Comparison of ENCODE assay signal across 23 cellular contexts in the genomic region with DNA sequence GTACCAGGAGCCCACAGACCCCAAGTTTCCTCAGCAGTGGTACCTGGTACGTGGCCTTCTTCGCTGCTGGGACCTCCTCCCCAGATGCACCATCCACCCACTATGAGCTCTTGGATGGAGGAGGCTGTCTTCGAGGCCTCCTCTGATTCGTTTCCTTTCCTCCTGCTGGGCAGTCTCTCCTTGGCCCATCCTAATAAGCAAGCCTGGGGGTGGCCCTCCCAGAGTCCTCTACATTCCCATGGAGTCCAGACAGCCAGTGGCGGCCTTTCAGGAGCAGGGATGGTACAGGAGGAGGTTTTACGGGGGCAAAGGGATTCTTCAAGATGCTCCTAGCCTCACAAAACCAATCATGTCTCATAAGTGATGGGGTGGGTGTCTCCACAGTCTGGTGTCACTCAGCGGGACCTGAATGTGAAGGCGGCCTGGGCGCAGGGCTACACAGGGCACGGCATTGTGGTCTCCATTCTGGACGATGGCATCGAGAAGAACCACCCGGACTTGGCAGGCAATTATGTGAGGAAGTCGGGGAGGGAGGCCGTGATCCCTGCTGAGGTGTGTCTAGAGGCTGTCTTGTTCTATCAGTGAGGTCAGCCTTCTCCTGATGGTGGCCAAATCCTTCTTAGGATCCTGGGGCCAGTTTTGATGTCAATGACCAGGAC. TPM values are rescaled to one million over a fixed set of nuclear protein-coding genes. Genes with fewer than 3 reads are reported as not detected.
A peak's percentile ranks its signal among the peaks of the same experiment; 100 is the strongest.
DNase-seq lines count a peak whose midpoint lies in the region; ATAC-seq, FAIRE-seq and TF ChIP-seq lines count a peak whose summit lies in the region.
"Had no signal": no experiment of that assay in that cellular context is flagged by ENCODE, and none has a peak within 500 bp of the region (broad histone marks: within the 10 kb centered on the region; RNA-seq: fewer than 3 reads in every experiment).

No MANE protein-coding gene starts in this region.

- H2AFZ ChIP-seq in K562 (ENCODE audit: low read depth, low read length) (no peak overlapping the region), trophoblast cell (ENCODE audit: insufficient read depth, low read length, poor library complexity) (no peak overlapping the region)

- no peak overlapping the region for H2AK5ac ChIP-seq in trophoblast cell (ENCODE audit: low read length)

- CTCF ChIA-PET in activated CD8-positive, alpha-beta memory T cell treated with anti-CD3 and anti-CD28 coated beads, Interleukin-2, amount 10 ng/mL, durations not matched to agents 7 days and 5 days (lab: Charles Lee), result no interaction called here
- CTCF ChIA-PET in RWPE1 (lab: Yijun Ruan, JAX) (no interaction called here), K562 (lab: Yijun Ruan, JAX; ENCODE audit: low intra/inter-chr PET ratio) (no interaction called here)

- peaks cover 81% of the 10 kb centered on the region for H3K36me3 Mint-ChIP-seq in activated CD8-positive, alpha-beta memory T cell treated with anti-CD3 and anti-CD28 coated beads, Interleukin-2, amount 10 ng/mL, durations not matched to agents 7 days and 5 days

- no peak overlapping the region for H3K14ac ChIP-seq in trophoblast cell (ENCODE audit: low read length)

- H3K4me1 ChIP-seq in K562 (replicated peaks in 1 of 2; ENCODE audit: control insufficient read depth in 2 of 2, insufficient read depth in 2 of 2, low read length in 2 of 2), result peaks cover 19 to 59% of the 10 kb centered on the region in 2 experiments
- peaks cover 14 to 19% of the 10 kb centered on the region in 2 experiments for H3K4me1 ChIP-seq in trophoblast cell (ENCODE audit: control insufficient read depth in 1 of 2, insufficient read depth in 2 of 2, low read length in 2 of 2)
- H3K4me1 ChIP-seq in gastrocnemius medialis, result peaks cover 22 to 23% of the 10 kb centered on the region in 2 donors

- H3K4me3 Mint-ChIP-seq in activated CD8-positive, alpha-beta memory T cell treated with anti-CD3 and anti-CD28 coated beads, Interleukin-2, amount 10 ng/mL, durations not matched to agents 7 days and 5 days, result peak overlapping the region; percentile 33
- H3K4me3 Mint-ChIP-seq: activated B cell treated with CpG ODN at 0.5 μM for 24 hours had no signal

- no TSS peak for BruUV-seq in K562 (replicated peaks; lab: Mats Ljungman, UMichigan)

- in situ Hi-C loops in K562 (cut with MboI) (no loop called here), gastrocnemius medialis (cut with MboI; ENCODE audit: low sequenced_read_pairs in 4 of 4) (loop anchor here (25.0 kb wide), 3 partner anchors 164 to 564 kb away; a partner anchor contains a TSS)

- H2BK5ac ChIP-seq in trophoblast cell (ENCODE audit: low read depth, low read length, poor library complexity), result no peak overlapping the region

- DNase-seq in activated CD8-positive, alpha-beta memory T cell treated with anti-CD3 and anti-CD28 coated beads, Interleukin-2, amount 10 ng/mL, durations not matched to agents 7 days and 5 days, result no peak
- no peak for DNase-seq in activated CD8-positive, alpha-beta memory T cell treated with anti-CD3 and anti-CD28 coated beads, Interleukin-2, amount 50 U/mL, for 4 hours
- DNase-seq in RWPE1 (ENCODE audit: low spot score) (no peak), K562 (ENCODE audit: extremely low read depth in 1 of 4, low spot score in 3 of 4) (no peak), trophoblast cell (no peak), H7 (no peak), gastrocnemius medialis (no peak), GM19238 (ENCODE audit: insufficient read length, low spot score) (no peak)
- DNase-seq: activated B cell treated with CpG ODN at 0.5 μM for 24 hours; brain microvascular endothelial cell; effector CD8-positive, alpha-beta T cell; glutamatergic neuron; GOT3; islet precursor cell; Kasumi-1; left ventricle myocardium inferior; NCI-H1436 treated with DMSO at 0.1 percent for 48 hours; RPMI8226; stomach; T1000; tibial artery had no signal

- peak overlapping the region; percentile 68 for H3K27ac Mint-ChIP-seq in activated CD8-positive, alpha-beta memory T cell treated with anti-CD3 and anti-CD28 coated beads, Interleukin-2, amount 10 ng/mL, durations not matched to agents 7 days and 5 days
- H3K27ac Mint-ChIP-seq: activated B cell treated with CpG ODN at 0.5 μM for 24 hours had no signal

- H4K8ac ChIP-seq in trophoblast cell (ENCODE audit: low read depth, low read length), result no peak overlapping the region

- H3K79me2 ChIP-seq in K562 (ENCODE audit: control insufficient read depth, insufficient read depth, low read length) (peaks cover 49% of the 10 kb centered on the region), trophoblast cell (ENCODE audit: control insufficient read depth, insufficient read depth, low read length, poor library complexity) (peaks cover 26% of the 10 kb centered on the region)

- peaks cover 70% of the 10 kb centered on the region for H3K4me1 Mint-ChIP-seq in activated CD8-positive, alpha-beta memory T cell treated with anti-CD3 and anti-CD28 coated beads, Interleukin-2, amount 10 ng/mL, durations not matched to agents 7 days and 5 days

- no peak for TF ChIP-seq RAD21 in K562 (CRISPR knock-in tag; conservative IDR thresholded peaks at IDR 0.05 in 1 of 2, IDR thresholded peaks at IDR 0.05 in 1 of 2)

- TF ChIP-seq EP300 in K562 (IDR thresholded peaks at IDR 0.05; ENCODE audit: low read length), result no peak

- no peak overlapping the region for H3K23ac ChIP-seq in trophoblast cell (ENCODE audit: low read length)

- no peak for TF ChIP-seq CTCF in RWPE1 (conservative IDR thresholded peaks at IDR 0.05; ENCODE audit: low read depth)
- TF ChIP-seq CTCF in K562 (IDR thresholded peaks at IDR 0.05 in 2 of 3, conservative IDR thresholded peaks at IDR 0.05 in 1 of 3; ENCODE audit: insufficient read depth in 2 of 3, low read depth in 1 of 3, low read length in 3 of 3), result no peak
- no peak for TF ChIP-seq CTCF in gastrocnemius medialis (IDR thresholded peaks at IDR 0.05 in 4 of 5, conservative IDR thresholded peaks at IDR 0.05 in 1 of 5)

- WGBS in K562 (ENCODE audit: insufficient coverage, low coverage, missing lambda C conversion rate), result 96% methylated on average over 15 of the region's 15 CpGs
- WGBS in trophoblast cell (ENCODE audit: extremely low coverage, insufficient coverage, insufficient read length), result no CpG with 5 or more reads among the region's 15 CpGs

- H2BK12ac ChIP-seq in trophoblast cell (ENCODE audit: low read length), result no peak overlapping the region

- H3K79me1 ChIP-seq in trophoblast cell (ENCODE audit: low read length), result peaks cover 27% of the 10 kb centered on the region

- peaks cover 12% of the 10 kb centered on the region; the same call in 1 of the 2 replicates for H4K20me1 ChIP-seq in K562 (replicated peaks; ENCODE audit: control insufficient read depth, insufficient read depth, low read length)

- POLR2A ChIA-PET in RWPE1 (lab: Yijun Ruan, JAX; ENCODE audit: low non-redundant PET) (no interaction called here), K562 (lab: Yijun Ruan, JAX) (interaction anchor here (1.0 kb wide), 1 partner anchor 39 kb away, joined by 3 read pairs; no protein-coding TSS in a partner anchor)

- H3K9ac ChIP-seq in K562 (ENCODE audit: insufficient read depth in 1 of 2, low read depth in 2 of 2, low read length in 2 of 2), result no peak overlapping the region
- H3K9ac ChIP-seq in trophoblast cell (ENCODE audit: low read length), result no peak overlapping the region

- H3K9me3 Mint-ChIP-seq in activated CD8-positive, alpha-beta memory T cell treated with anti-CD3 and anti-CD28 coated beads, Interleukin-2, amount 10 ng/mL, durations not matched to agents 7 days and 5 days (ENCODE audit: low read depth), result no peaks in the 10 kb centered on the region
- H3K9me3 Mint-ChIP-seq: activated B cell treated with CpG ODN at 0.5 μM for 24 hours had no signal

- intact Hi-C loops in K562 (cut with micrococcal nuclease), result no loop called here
- intact Hi-C loops in gastrocnemius medialis (cut with DNase I; ENCODE audit: low total_unique reads), result no loop called here

- ATAC-seq in activated CD8-positive, alpha-beta memory T cell treated with anti-CD3 and anti-CD28 coated beads, Interleukin-2, amount 10 ng/mL, durations not matched to agents 7 days and 5 days, result no peak
- ATAC-seq in K562, result no peak
- ATAC-seq in gastrocnemius medialis, result no peak

- H3K27me3 ChIP-seq in K562 (ENCODE audit: control insufficient read depth in 2 of 2, insufficient read depth in 2 of 2, low read length in 2 of 2) (no peaks in the 10 kb centered on the region), trophoblast cell (ENCODE audit: insufficient read depth, low read length) (no peaks in the 10 kb centered on the region), H7 (ENCODE audit: control insufficient read depth, insufficient read depth, low read length) (no peaks in the 10 kb centered on the region), gastrocnemius medialis (no peaks in the 10 kb centered on the region)
- H3K27me3 ChIP-seq: brain microvascular endothelial cell, stomach, tibial artery had no signal

- H3K4ac ChIP-seq in trophoblast cell (ENCODE audit: low read depth, low read length), result no peak overlapping the region

- no peaks in the 10 kb centered on the region for H3K9me1 ChIP-seq in K562 (ENCODE audit: control insufficient read depth, insufficient read depth, low read length)

- no peak overlapping the region for H2BK120ac ChIP-seq in trophoblast cell (ENCODE audit: insufficient read depth, low read length, poor library complexity)

- H4K91ac ChIP-seq in trophoblast cell (ENCODE audit: low read depth, low read length), result no peak overlapping the region

- H3K27me3 Mint-ChIP-seq in activated CD8-positive, alpha-beta memory T cell treated with anti-CD3 and anti-CD28 coated beads, Interleukin-2, amount 10 ng/mL, durations not matched to agents 7 days and 5 days, result no peaks in the 10 kb centered on the region
- H3K27me3 Mint-ChIP-seq: activated B cell treated with CpG ODN at 0.5 μM for 24 hours had no signal

- H3K27ac ChIP-seq in RWPE1, result peak overlapping the region; percentile 8
- H3K27ac ChIP-seq in K562 (ENCODE audit: extremely low read depth, low read depth, low read length), result no peak overlapping the region
- no peak overlapping the region for H3K27ac ChIP-seq in trophoblast cell (ENCODE audit: low read depth, low read length)
- H3K27ac ChIP-seq in gastrocnemius medialis, result no peak overlapping the region
- H3K27ac ChIP-seq: brain microvascular endothelial cell, epithelial cell of prostate, HL-60, left ventricle myocardium inferior, stomach, tibial artery had no signal

- H4K12ac ChIP-seq in trophoblast cell (ENCODE audit: low read depth, low read length), result no peak overlapping the region

- H3K9me3 ChIP-seq in K562 (replicated peaks; ENCODE audit: control insufficient read depth, insufficient read depth, low read depth, low read length) (no peaks in the 10 kb centered on the region), trophoblast cell (ENCODE audit: insufficient read depth, low read depth, low read length) (no peaks in the 10 kb centered on the region), gastrocnemius medialis (no peaks in the 10 kb centered on the region)
- H3K9me3 ChIP-seq: left ventricle myocardium inferior, stomach, tibial artery had no signal

- TF ChIP-seq POLR2A in K562 (conservative IDR thresholded peaks at IDR 0.05), result no peak
- no peak for TF ChIP-seq POLR2A in gastrocnemius medialis (IDR thresholded peaks at IDR 0.05)

- FAIRE-seq in K562 (lab: Jason Lieb, UNC), result no peak

- H3K36me3 ChIP-seq in K562 (ENCODE audit: control insufficient read depth, insufficient read depth, low read length), result peaks cover 85% of the 10 kb centered on the region
- peaks cover 66% of the 10 kb centered on the region in 2 experiments for H3K36me3 ChIP-seq in trophoblast cell (ENCODE audit: control insufficient read depth in 1 of 2, insufficient read depth in 2 of 2, low read length in 2 of 2)
- H3K36me3 ChIP-seq in H7 (replicated peaks; ENCODE audit: control insufficient read depth, insufficient read depth, low read length), result peaks cover 17% of the 10 kb centered on the region
- H3K36me3 ChIP-seq in gastrocnemius medialis, result peaks cover 0 to 62% of the 10 kb centered on the region in 2 donors

- no peak overlapping the region for H3K4me2 ChIP-seq in K562 (ENCODE audit: insufficient read depth, low read length)
- no peak overlapping the region for H3K4me2 ChIP-seq in trophoblast cell (ENCODE audit: low read length)

- peak overlapping the region; percentile 7 for H3K18ac ChIP-seq in trophoblast cell (ENCODE audit: low read length)

- no peak overlapping the region for H3K4me3 ChIP-seq in K562
- H3K4me3 ChIP-seq in trophoblast cell (ENCODE audit: low read depth, low read length), result no peak overlapping the region
- H3K4me3 ChIP-seq in H7 (ENCODE audit: insufficient read depth, low read depth, low read length), result no peak overlapping the region
- no peak overlapping the region for H3K4me3 ChIP-seq in gastrocnemius medialis
- H3K4me3 ChIP-seq: left ventricle myocardium inferior, stomach, tibial artery had no signal

RNA-seq across cellular contexts. Expression of a gene that starts 7.7 kb away (rescaled TPM):
- total RNA-seq in activated CD8-positive, alpha-beta memory T cell treated with anti-CD3 and anti-CD28 coated beads, Interleukin-2, amount 10 ng/mL, durations not matched to agents 7 days and 5 days, result 10 to 100 TPM; 55.7 to 61.2 TPM
- 3.7 and 18.5 TPM in 2 replicates for total RNA-seq in K562 (2011; cell fraction: chromatin; rRNA removed; ENCODE audit: low replicate concordance)
- total RNA-seq in K562 (2011; cell fraction: nucleolus; rRNA removed), result 5.1 and 10.8 TPM in 2 replicates
- total RNA-seq in K562 (2011; cell fraction: nucleoplasm; rRNA removed), result 3.3 and 6.0 TPM in 2 replicates
- total RNA-seq in K562 (2014; rRNA removed), result 0.86 and 1.6 TPM in 2 replicates
- 0.73 and 1.1 TPM in 2 replicates for total RNA-seq in K562 (2014; rRNA removed; fragmentation: Illumina TruSeq; extraction: Trizol)
- 0.72 and 1.1 TPM in 2 replicates for total RNA-seq in K562 (2015; rRNA removed; fragmentation: Illumina TruSeq; extraction: Trizol)
- total RNA-seq in K562 (2021), result 1.3 and 2.6 TPM in 2 replicates
- 0.38 and 1.0 TPM in 2 replicates for polyA plus RNA-seq in K562 (2011; rRNA removed)
- polyA plus RNA-seq in K562 (2011; cell fraction: cytosol; rRNA removed), result 0.83 and 1.2 TPM in 2 replicates
- polyA plus RNA-seq in K562 (2011; cell fraction: nucleus; rRNA removed), result 4.8 and 6.6 TPM in 2 replicates
- polyA plus RNA-seq in K562 (2012), result 1.1 and 2.8 TPM in 2 replicates
- 0.55 and 0.66 TPM in 2 replicates for polyA plus RNA-seq in K562 (2014; fragmentation: Illumina TruSeq; extraction: Trizol)
- under 1 TPM; 0.82 to 0.91 TPM for polyA plus RNA-seq in K562 (2014; fragmentation: Nextera tagmentation; extraction: Ambion mirVana)
- 0.78 and 2.5 TPM in 2 replicates for polyA plus RNA-seq in K562 (2014; rRNA removed)
- 0.14 and 0.45 TPM in 2 replicates for polyA minus RNA-seq in K562 (2011; rRNA and poly(A)+ RNA removed)
- 0.86 and 2.5 TPM in 2 replicates for polyA minus RNA-seq in K562 (2011; cell fraction: cytosol; rRNA and poly(A)+ RNA removed)
- 4.0 and 4.3 TPM in 2 replicates for polyA minus RNA-seq in K562 (2011; cell fraction: nucleus; rRNA and poly(A)+ RNA removed)
- 11.0 and 11.7 TPM in 2 replicates for polyA plus RNA-seq in trophoblast cell (2013)
- total RNA-seq in H7 (2014; rRNA removed; shearing (Covaris generic)), result 11.2 and 13.6 TPM in 2 replicates
- total RNA-seq in gastrocnemius medialis, result 10 to 100 TPM in 2 of 4 donors, 1 to 10 TPM in 2; 5.3 to 13.5 (median 10.1) TPM

RNA-seq across cellular contexts. Expression of a gene that starts 8.3 kb away (rescaled TPM):
- 100 to 1,000 TPM; 487 to 625 TPM for total RNA-seq in activated CD8-positive, alpha-beta memory T cell treated with anti-CD3 and anti-CD28 coated beads, Interleukin-2, amount 10 ng/mL, durations not matched to agents 7 days and 5 days
- 29.3 and 88.9 TPM in 2 replicates for total RNA-seq in K562 (2011; cell fraction: chromatin; rRNA removed; ENCODE audit: low replicate concordance)
- 101 and 110 TPM in 2 replicates for total RNA-seq in K562 (2011; cell fraction: nucleolus; rRNA removed)
- 63.1 TPM in 2 replicates for total RNA-seq in K562 (2011; cell fraction: nucleoplasm; rRNA removed)
- total RNA-seq in K562 (2014; rRNA removed) (49.9 and 69.9 TPM in 2 replicates), K562 (2014; rRNA removed; fragmentation: Illumina TruSeq; extraction: Trizol) (10.0 and 11.7 TPM in 2 replicates), K562 (2015; rRNA removed; fragmentation: Illumina TruSeq; extraction: Trizol) (34.8 and 36.0 TPM in 2 replicates), K562 (2021) (93.5 and 99.9 TPM in 2 replicates), gastrocnemius medialis (100 to 1,000 TPM in 3 of 4 donors, 10 to 100 TPM in 1; 76.7 to 159 (median 118) TPM)
- polyA plus RNA-seq in K562 (2011; rRNA removed) (22.4 and 30.8 TPM in 2 replicates), K562 (2014; fragmentation: Illumina TruSeq; extraction: Trizol) (36.4 and 61.7 TPM in 2 replicates), K562 (2014; fragmentation: Nextera tagmentation; extraction: Ambion mirVana) (1 to 10 TPM in 1 of 2 experiments, under 1 TPM in 1; 0.92 to 1.1 TPM), K562 (2014; rRNA removed) (49.1 and 50.3 TPM in 2 replicates)
- polyA plus RNA-seq in K562 (2011; cell fraction: cytosol; rRNA removed), result 31.2 and 60.1 TPM in 2 replicates
- polyA plus RNA-seq in K562 (2011; cell fraction: nucleus; rRNA removed), result 42.7 and 71.3 TPM in 2 replicates
- polyA plus RNA-seq in K562 (2012), result 74.8 and 95.4 TPM in 2 replicates
- 12.3 and 17.9 TPM in 2 replicates for polyA minus RNA-seq in K562 (2011; rRNA and poly(A)+ RNA removed)
- 47.5 and 65.9 TPM in 2 replicates for polyA minus RNA-seq in K562 (2011; cell fraction: cytosol; rRNA and poly(A)+ RNA removed)
- polyA minus RNA-seq in K562 (2011; cell fraction: nucleus; rRNA and poly(A)+ RNA removed), result 24.6 and 32.0 TPM in 2 replicates
- 241 and 261 TPM in 2 replicates for polyA plus RNA-seq in trophoblast cell (2013)
- total RNA-seq in H7 (2014; rRNA removed; shearing (Covaris generic)), result 56.5 and 68.9 TPM in 2 replicates

RNA-seq across cellular contexts. Expression of a gene that starts 26.5 kb away (rescaled TPM):
- 100 to 1,000 TPM; 174 to 183 TPM for total RNA-seq in activated CD8-positive, alpha-beta memory T cell treated with anti-CD3 and anti-CD28 coated beads, Interleukin-2, amount 10 ng/mL, durations not matched to agents 7 days and 5 days
- 447 and 1,128 TPM in 2 replicates for total RNA-seq in K562 (2011; cell fraction: chromatin; rRNA removed; ENCODE audit: low replicate concordance)
- 692 and 704 TPM in 2 replicates for total RNA-seq in K562 (2011; cell fraction: nucleolus; rRNA removed)
- 460 and 506 TPM in 2 replicates for total RNA-seq in K562 (2011; cell fraction: nucleoplasm; rRNA removed)
- total RNA-seq in K562 (2014; rRNA removed) (35.0 and 53.7 TPM in 2 replicates), K562 (2014; rRNA removed; fragmentation: Illumina TruSeq; extraction: Trizol) (20.6 and 25.0 TPM in 2 replicates), K562 (2015; rRNA removed; fragmentation: Illumina TruSeq; extraction: Trizol) (43.3 and 43.4 TPM in 2 replicates), K562 (2021) (116 and 151 TPM in 2 replicates), gastrocnemius medialis (100 to 1,000 TPM in 2 of 4 donors, 10 to 100 TPM in 2; 56.8 to 124 (median 92.4) TPM)
- polyA plus RNA-seq in K562 (2011; rRNA removed) (71.7 and 195 TPM in 2 replicates), K562 (2014; fragmentation: Illumina TruSeq; extraction: Trizol) (130 and 131 TPM in 2 replicates), K562 (2014; fragmentation: Nextera tagmentation; extraction: Ambion mirVana) (10 to 100 TPM in 1 of 2 experiments, 1 to 10 TPM in 1; 7.3 to 13.7 TPM), K562 (2014; rRNA removed) (114 and 121 TPM in 2 replicates)
- polyA plus RNA-seq in K562 (2011; cell fraction: cytosol; rRNA removed), result 119 and 133 TPM in 2 replicates
- polyA plus RNA-seq in K562 (2011; cell fraction: nucleus; rRNA removed), result 1,870 and 1,995 TPM in 2 replicates
- 92.0 and 210 TPM in 2 replicates for polyA plus RNA-seq in K562 (2012)
- 30.7 and 41.4 TPM in 2 replicates for polyA minus RNA-seq in K562 (2011; rRNA and poly(A)+ RNA removed)
- polyA minus RNA-seq in K562 (2011; cell fraction: cytosol; rRNA and poly(A)+ RNA removed), result 71.5 and 84.4 TPM in 2 replicates
- polyA minus RNA-seq in K562 (2011; cell fraction: nucleus; rRNA and poly(A)+ RNA removed), result 264 and 379 TPM in 2 replicates
- 21.0 and 22.3 TPM in 2 replicates for polyA plus RNA-seq in trophoblast cell (2013)
- 7.4 and 11.6 TPM in 2 replicates for total RNA-seq in H7 (2014; rRNA removed; shearing (Covaris generic))

RNA-seq across cellular contexts. Expression of a gene that starts 55.7 kb away (rescaled TPM):
- total RNA-seq in activated CD8-positive, alpha-beta memory T cell treated with anti-CD3 and anti-CD28 coated beads, Interleukin-2, amount 10 ng/mL, durations not matched to agents 7 days and 5 days, result 10 to 100 TPM; 33.2 to 39.3 TPM
- total RNA-seq in K562 (2011; cell fraction: chromatin; rRNA removed; ENCODE audit: low replicate concordance), result 27.3 and 60.3 TPM in 2 replicates
- total RNA-seq in K562 (2011; cell fraction: nucleolus; rRNA removed), result 59.5 and 62.4 TPM in 2 replicates
- 46.9 and 47.9 TPM in 2 replicates for total RNA-seq in K562 (2011; cell fraction: nucleoplasm; rRNA removed)
- total RNA-seq in K562 (2014; rRNA removed) (54.1 and 64.9 TPM in 2 replicates), K562 (2014; rRNA removed; fragmentation: Illumina TruSeq; extraction: Trizol) (28.2 and 33.0 TPM in 2 replicates), K562 (2015; rRNA removed; fragmentation: Illumina TruSeq; extraction: Trizol) (36.6 and 36.9 TPM in 2 replicates), K562 (2021) (42.6 and 43.0 TPM in 2 replicates), gastrocnemius medialis (10 to 100 TPM; 13.4 to 22.2 (median 17.2) TPM)
- polyA plus RNA-seq in K562 (2011; rRNA removed) (30.8 and 33.4 TPM in 2 replicates), K562 (2014; fragmentation: Illumina TruSeq; extraction: Trizol) (51.7 and 54.2 TPM in 2 replicates), K562 (2014; fragmentation: Nextera tagmentation; extraction: Ambion mirVana) (10 to 100 TPM; 14.9 to 21.3 TPM), K562 (2014; rRNA removed) (55.8 and 65.8 TPM in 2 replicates)
- polyA plus RNA-seq in K562 (2011; cell fraction: cytosol; rRNA removed), result 37.1 and 49.7 TPM in 2 replicates
- polyA plus RNA-seq in K562 (2011; cell fraction: nucleus; rRNA removed), result 37.0 and 41.5 TPM in 2 replicates
- 29.7 and 31.4 TPM in 2 replicates for polyA plus RNA-seq in K562 (2012)
- polyA minus RNA-seq in K562 (2011; rRNA and poly(A)+ RNA removed), result 21.5 and 26.2 TPM in 2 replicates
- polyA minus RNA-seq in K562 (2011; cell fraction: cytosol; rRNA and poly(A)+ RNA removed), result 10.3 and 15.1 TPM in 2 replicates
- polyA minus RNA-seq in K562 (2011; cell fraction: nucleus; rRNA and poly(A)+ RNA removed), result 28.9 and 44.4 TPM in 2 replicates
- polyA plus RNA-seq in trophoblast cell (2013), result 6.9 and 7.4 TPM in 2 replicates
- total RNA-seq in H7 (2014; rRNA removed; shearing (Covaris generic)), result 16.2 and 19.4 TPM in 2 replicates

RNA-seq across cellular contexts. Expression of a gene that starts 58.4 kb away (rescaled TPM):
- total RNA-seq in activated CD8-positive, alpha-beta memory T cell treated with anti-CD3 and anti-CD28 coated beads, Interleukin-2, amount 10 ng/mL, durations not matched to agents 7 days and 5 days, result 10 to 100 TPM; 76.3 to 84.4 TPM
- 131 and 331 TPM in 2 replicates for total RNA-seq in K562 (2011; cell fraction: chromatin; rRNA removed; ENCODE audit: low replicate concordance)
- 205 and 228 TPM in 2 replicates for total RNA-seq in K562 (2011; cell fraction: nucleolus; rRNA removed)
- 113 and 152 TPM in 2 replicates for total RNA-seq in K562 (2011; cell fraction: nucleoplasm; rRNA removed)
- 59.8 and 65.2 TPM in 2 replicates for total RNA-seq in K562 (2014; rRNA removed)
- 19.2 and 22.6 TPM in 2 replicates for total RNA-seq in K562 (2014; rRNA removed; fragmentation: Illumina TruSeq; extraction: Trizol)
- total RNA-seq in K562 (2015; rRNA removed; fragmentation: Illumina TruSeq; extraction: Trizol), result 47.7 and 52.5 TPM in 2 replicates
- total RNA-seq in K562 (2021), result 79.0 and 79.3 TPM in 2 replicates
- polyA plus RNA-seq in K562 (2011; rRNA removed), result 43.7 and 56.7 TPM in 2 replicates
- 46.7 and 62.9 TPM in 2 replicates for polyA plus RNA-seq in K562 (2011; cell fraction: cytosol; rRNA removed)
- polyA plus RNA-seq in K562 (2011; cell fraction: nucleus; rRNA removed), result 163 and 164 TPM in 2 replicates
- polyA plus RNA-seq in K562 (2012), result 75.1 and 75.7 TPM in 2 replicates
- polyA plus RNA-seq in K562 (2014; fragmentation: Illumina TruSeq; extraction: Trizol), result 35.7 and 46.7 TPM in 2 replicates
- 10 to 100 TPM; 22.4 to 23.1 TPM for polyA plus RNA-seq in K562 (2014; fragmentation: Nextera tagmentation; extraction: Ambion mirVana)
- polyA plus RNA-seq in K562 (2014; rRNA removed), result 54.5 and 55.5 TPM in 2 replicates
- polyA minus RNA-seq in K562 (2011; rRNA and poly(A)+ RNA removed), result 51.9 and 58.7 TPM in 2 replicates
- polyA minus RNA-seq in K562 (2011; cell fraction: cytosol; rRNA and poly(A)+ RNA removed), result 50.4 and 51.9 TPM in 2 replicates
- 51.0 and 77.4 TPM in 2 replicates for polyA minus RNA-seq in K562 (2011; cell fraction: nucleus; rRNA and poly(A)+ RNA removed)
- 32.0 and 33.0 TPM in 2 replicates for polyA plus RNA-seq in trophoblast cell (2013)
- total RNA-seq in H7 (2014; rRNA removed; shearing (Covaris generic)), result 85.9 and 87.2 TPM in 2 replicates
- total RNA-seq in gastrocnemius medialis, result 1 to 10 TPM; 6.8 to 9.6 (median 7.6) TPM
